In genomic region chr17:61411114-61411943, GRCh38 we compare ENCODE assay signal across 8 cellular contexts.
DNase-seq lines count a peak whose midpoint lies in the region; ATAC-seq lines count a peak whose summit lies in the region.

No MANE protein-coding gene starts in this region.

- peak overlapping the region; percentile 73 for H3K4me3 ChIP-seq in NT2/D1 (ENCODE audit: insufficient read length, low read depth)

- H3K27ac Mint-ChIP-seq in stimulated activated naive B cell treated with anti-CD40 and anti-IgM and Interleukin-4, amounts not matched to agents 10 μg/mL and 1 μg/mL and 100 μg/mL, for 72 hours = no peak overlapping the region

- H3K9ac ChIP-seq in NT2/D1 (ENCODE audit: insufficient read length, low read depth) = peak overlapping the region; percentile 88

- in situ Hi-C loops in T47D (cut with HindIII; ENCODE audit: low pct_unique_long_range_greater_than_20kb, low sequenced_read_pairs) = no loop called here

- H3K9me3 Mint-ChIP-seq in stimulated activated naive B cell treated with anti-CD40 and anti-IgM and Interleukin-4, amounts not matched to agents 10 μg/mL and 1 μg/mL and 100 μg/mL, for 72 hours = no peaks in the 10 kb centered on the region

- H3K9me3 ChIP-seq in NT2/D1 (ENCODE audit: insufficient read depth, low read length) = peaks cover 39% of the 10 kb centered on the region; the same call in 1 of the 2 replicates

- DNase-seq in AML-193 (lab: John Stamatoyannopoulos, UW) = peak; percentile 31 to 32
- no peak for DNase-seq in NT2/D1 (ENCODE audit: low read depth, low spot score)
- DNase-seq in T47D (ENCODE audit: low read depth in 1 of 2, low spot score in 1 of 2) = peak; percentile 90 to 95
- peak; percentile 62 for DNase-seq in kidney tubule cell (ENCODE audit: low spot score)
- DNase-seq in stimulated activated naive B cell treated with anti-CD40 and anti-IgM and Interleukin-4, amounts not matched to agents 10 μg/mL and 1 μg/mL and 100 μg/mL, for 72 hours = no peak

- H3K36me3 ChIP-seq in NT2/D1 (ENCODE audit: insufficient read depth, insufficient read length, low read length) = no peaks in the 10 kb centered on the region

- peaks cover 7% of the 10 kb centered on the region for H3K4me1 ChIP-seq in NT2/D1 (ENCODE audit: insufficient read depth, insufficient read length)

- peaks cover 24 to 48% of the 10 kb centered on the region in 2 donors for H3K4me1 Mint-ChIP-seq in stimulated activated naive B cell treated with anti-CD40 and anti-IgM and Interleukin-4, amounts not matched to agents 10 μg/mL and 1 μg/mL and 100 μg/mL, for 72 hours

- ATAC-seq in GM18909 (IDR thresholded peaks at IDR 0.05; ENCODE audit: poor library complexity, unreplicated experiment) = peak; percentile 5
- no peak for ATAC-seq in stimulated activated naive B cell treated with anti-CD40 and anti-IgM and Interleukin-4, amounts not matched to agents 10 μg/mL and 1 μg/mL and 100 μg/mL, for 72 hours (replicated peaks)
- no peak for ATAC-seq in HG03196 (IDR thresholded peaks at IDR 0.05; ENCODE audit: unreplicated experiment)
- no peak for ATAC-seq in HG02981 (IDR thresholded peaks at IDR 0.05; ENCODE audit: unreplicated experiment)

- peaks cover 56% of the 10 kb centered on the region for H3K27me3 ChIP-seq in NT2/D1 (ENCODE audit: insufficient read depth, insufficient read length)

- H3K27me3 Mint-ChIP-seq in stimulated activated naive B cell treated with anti-CD40 and anti-IgM and Interleukin-4, amounts not matched to agents 10 μg/mL and 1 μg/mL and 100 μg/mL, for 72 hours = peaks cover 42 to 78% of the 10 kb centered on the region in 2 donors

- H3K36me3 Mint-ChIP-seq in stimulated activated naive B cell treated with anti-CD40 and anti-IgM and Interleukin-4, amounts not matched to agents 10 μg/mL and 1 μg/mL and 100 μg/mL, for 72 hours = peaks cover 0 to 4% of the 10 kb centered on the region in 2 donors

- H3K4me3 Mint-ChIP-seq in stimulated activated naive B cell treated with anti-CD40 and anti-IgM and Interleukin-4, amounts not matched to agents 10 μg/mL and 1 μg/mL and 100 μg/mL, for 72 hours = peak overlapping the region; percentile 79 to 80

Comparison
In these comparisons a context has a peak if more than half of its experiments do, and no peak if none do; other contexts are left out.
1. DNase-seq: peak in AML-193 (2 of 2), T47D (2 of 2) and kidney tubule cell (single experiment); none in NT2/D1 (single experiment) and stimulated activated naive B cell treated with anti-CD40 and anti-IgM and Interleukin-4, amounts not matched to agents 10 μg/mL and 1 μg/mL and 100 μg/mL, for 72 hours (single experiment).